ENCODE assay signal across 8 cellular contexts in the genomic region with DNA sequence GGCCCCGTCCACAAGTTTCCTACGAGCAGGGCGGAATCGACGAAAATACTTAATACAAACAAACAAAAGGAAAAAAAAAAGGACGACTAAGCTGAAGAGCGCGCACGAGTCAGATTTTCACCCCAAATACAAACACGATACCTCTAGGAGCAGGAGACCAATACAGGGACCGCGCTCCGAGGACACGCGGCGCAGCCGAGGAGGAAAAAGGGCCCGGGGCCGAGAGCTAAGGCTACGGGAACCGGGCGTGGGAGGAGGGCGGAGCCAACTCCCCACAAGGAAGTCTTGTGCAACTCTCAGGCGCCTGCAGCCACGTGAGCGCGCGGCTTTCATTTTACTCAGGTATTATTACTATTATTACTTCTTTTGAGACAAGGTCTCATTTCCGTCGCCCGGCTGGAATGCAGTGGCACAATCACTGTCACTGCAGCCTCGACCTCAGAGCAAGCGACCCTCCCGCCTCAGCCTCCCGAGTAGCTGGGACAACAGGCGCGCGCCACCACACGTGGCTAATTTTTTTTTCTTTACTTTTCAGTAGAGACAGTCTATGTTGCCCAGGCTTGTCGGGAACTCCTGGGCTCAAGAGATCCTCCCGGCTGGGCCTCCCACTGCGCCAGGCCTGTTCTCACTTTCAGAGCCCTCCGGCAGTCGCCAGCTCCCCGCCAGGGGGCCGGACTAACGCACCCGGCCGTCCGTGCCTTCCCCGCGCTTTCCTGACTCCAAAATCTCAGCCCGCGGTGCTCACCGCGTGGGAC.
DNase-seq lines count a peak whose midpoint lies in the region; ATAC-seq and TF ChIP-seq lines count a peak whose summit lies in the region.

No MANE protein-coding gene starts in this region.

- peak; percentile 67 for TF ChIP-seq CTCF in choroid plexus epithelial cell (conservative IDR thresholded peaks at IDR 0.05; ENCODE audit: low read depth, low read length)

- peak; percentile 92 for DNase-seq in AG08396 (ENCODE audit: low spot score)
- peak; percentile 35 for DNase-seq in NCI-H2196 treated with DMSO at 0.1 percent for 48 hours (lab: John Stamatoyannopoulos, UW; ENCODE audit: unreplicated experiment)
- DNase-seq in activated CD4-positive, CD25-positive, alpha-beta regulatory T cell treated with anti-CD3 and anti-CD28 coated beads, Interleukin-2, amount 50 U/mL, for 72 hours, result peak; percentile 87
- DNase-seq in choroid plexus epithelial cell (ENCODE audit: low read depth), result peak; percentile 94
- peak; percentile 86 to 90 (median 88) for DNase-seq in stimulated activated CD4-positive, alpha-beta T cell treated with anti-CD3 and anti-CD28 coated beads, Interleukin-1b, Interleukin-23, amount 100 ng/mL, for 24 hours (ENCODE audit: low read depth in 4 of 4, low spot score in 1 of 4)

- H3K4me3 ChIP-seq in choroid plexus epithelial cell (ENCODE audit: low read depth, low read length), result peak overlapping the region; percentile 85

- ATAC-seq in GM18858 (IDR thresholded peaks at IDR 0.05; ENCODE audit: unreplicated experiment) (peak; percentile 30), HG03064 (IDR thresholded peaks at IDR 0.05; ENCODE audit: low read depth, unreplicated experiment) (peak; percentile 47)

- H3K27me3 ChIP-seq in layer of hippocampus (ENCODE audit: control insufficient read depth, insufficient read depth, low read length), result no peaks in the 10 kb centered on the region

- peak overlapping the region; percentile 97 for H3K27ac ChIP-seq in layer of hippocampus (ENCODE audit: low read depth, low read length)

Comparison
In these comparisons a context has a peak if more than half of its experiments do, and no peak if none do; other contexts are left out.
1. Peak in every context shown above with its lines: DNase-seq, ATAC-seq, H3K4me3 ChIP-seq and H3K27ac ChIP-seq.
2. DNase-seq: peak in every context shown above with its lines; median percentile 94 in choroid plexus epithelial cell; 92 in AG08396; 88 in stimulated activated CD4-positive, alpha-beta T cell treated with anti-CD3 and anti-CD28 coated beads, Interleukin-1b, Interleukin-23, amount 100 ng/mL, for 24 hours; 87 in activated CD4-positive, CD25-positive, alpha-beta regulatory T cell treated with anti-CD3 and anti-CD28 coated beads, Interleukin-2, amount 50 U/mL, for 72 hours; 35 in NCI-H2196 treated with DMSO at 0.1 percent for 48 hours.